ENCODE assay signal across 1 cellular context in genomic region chr13:112981361-112981905, GRCh38.
TF ChIP-seq lines count a peak whose summit lies in the region.

No MANE protein-coding gene starts in this region.

TF ChIP-seq in HepG2, 621 proteins besides CTCF, POLR2A, EP300 and RAD21:
- no peak for TF ChIP-seq UBTF (CRISPR knock-in tag; IDR thresholded peaks at IDR 0.05)
- no peak for TF ChIP-seq CREB3 (CRISPR knock-in tag; IDR thresholded peaks at IDR 0.05)
- TF ChIP-seq ZNF503 (CRISPR knock-in tag; IDR thresholded peaks at IDR 0.05) = no peak
- TF ChIP-seq NR3C1 (CRISPR knock-in tag; IDR thresholded peaks at IDR 0.05) = no peak
- TF ChIP-seq FOXM1 (CRISPR knock-in tag; IDR thresholded peaks at IDR 0.05) = no peak
- peak; percentile 32 for TF ChIP-seq AGO2 (optimal IDR thresholded peaks at IDR 0.05; ENCODE audit: low read depth, low read length)
- no peak for TF ChIP-seq SNAI1 (CRISPR knock-in tag; IDR thresholded peaks at IDR 0.05; ENCODE audit: borderline replicate concordance)
- no peak for TF ChIP-seq ZBTB39 (CRISPR knock-in tag; IDR thresholded peaks at IDR 0.05)
- TF ChIP-seq ZMYM2 (CRISPR knock-in tag; IDR thresholded peaks at IDR 0.05) = no peak
